ENCODE assay signal across 22 cellular contexts in the genomic region with DNA sequence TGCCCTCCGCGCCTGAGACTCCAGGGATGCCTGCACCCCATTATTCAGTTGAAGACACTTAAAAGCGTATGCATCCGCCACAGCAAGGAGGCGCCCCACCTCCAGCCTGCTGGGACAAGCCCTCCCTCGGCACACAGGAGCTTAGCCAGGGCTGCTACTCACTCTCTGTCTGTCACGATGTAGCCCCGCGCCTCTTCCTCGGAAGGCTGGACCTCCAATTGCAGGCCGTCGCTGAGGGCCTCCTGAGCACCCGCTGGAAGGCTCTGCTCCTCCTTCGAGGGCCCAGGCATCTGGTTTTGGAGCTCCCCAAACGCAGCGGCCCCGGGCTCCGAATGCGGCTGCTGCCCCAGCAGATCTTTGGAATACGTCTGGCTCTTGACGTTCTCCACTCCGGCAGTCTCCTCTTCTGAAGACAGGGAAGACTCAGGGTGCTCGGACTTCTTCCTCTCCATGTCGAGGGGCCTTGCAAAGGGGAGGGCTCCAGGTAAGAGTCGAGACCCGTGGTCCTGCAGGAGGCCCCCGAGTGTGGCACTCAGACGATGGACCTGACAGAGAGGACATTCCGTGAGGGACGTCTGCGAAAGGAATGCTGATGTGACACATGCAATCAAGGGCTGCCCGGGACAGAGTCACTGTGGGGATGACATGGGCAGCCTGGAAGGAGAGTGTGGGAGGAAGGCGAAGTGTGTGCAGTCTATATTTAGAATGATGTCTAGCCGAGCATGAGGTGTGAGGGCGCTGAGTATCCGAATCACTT.
"Had no signal": no experiment of that assay in that cellular context is flagged by ENCODE, and none has a peak within 500 bp of the region (broad histone marks: within the 10 kb centered on the region; RNA-seq: fewer than 3 reads in every experiment).

No MANE protein-coding gene starts in this region.

- H3K79me2 ChIP-seq: parathyroid adenoma had no signal

- H3K9me3 ChIP-seq: mucosa of descending colon, psoas muscle had no signal

- H3K4me1 ChIP-seq: foreskin keratinocyte, parathyroid adenoma, psoas muscle had no signal

- ATAC-seq: effector memory CD8-positive, alpha-beta T cell; foreskin keratinocyte; left colon; left ventricle myocardium superior; mucosa of descending colon; naive thymus-derived CD8-positive, alpha-beta T cell; psoas muscle; sciatic nerve had no signal

- H3K27ac Mint-ChIP-seq: dendritic cell treated with granulocyte-macrophage colony-stimulating factor and Interleukin-4, amounts not matched to agents 40 ng/mL and 50 ng/mL, for 4 days; effector memory CD8-positive, alpha-beta T cell; immature natural killer cell; naive thymus-derived CD8-positive, alpha-beta T cell had no signal

- H3K4me3 ChIP-seq: mucosa of descending colon, psoas muscle, skin epidermis had no signal

- H3K27me3 Mint-ChIP-seq: dendritic cell treated with granulocyte-macrophage colony-stimulating factor and Interleukin-4, amounts not matched to agents 40 ng/mL and 50 ng/mL, for 4 days; effector memory CD8-positive, alpha-beta T cell had no signal

- H3K27ac ChIP-seq: foreskin keratinocyte, parathyroid adenoma, psoas muscle, skin epidermis had no signal

- H3K9me3 Mint-ChIP-seq: effector memory CD8-positive, alpha-beta T cell; naive thymus-derived CD8-positive, alpha-beta T cell; neural crest cell had no signal

- H3K4me3 Mint-ChIP-seq: dendritic cell treated with granulocyte-macrophage colony-stimulating factor and Interleukin-4, amounts not matched to agents 40 ng/mL and 50 ng/mL, for 4 days; effector memory CD8-positive, alpha-beta T cell; immature natural killer cell; naive thymus-derived CD8-positive, alpha-beta T cell; neural crest cell had no signal

- DNase-seq: cerebellar nuclear complex; effector memory CD8-positive, alpha-beta T cell; erythroblast; foreskin keratinocyte; immature natural killer cell; left colon; left ventricle myocardium superior; mucosa of descending colon; naive thymus-derived CD8-positive, alpha-beta T cell; occipital lobe; retina; stimulated activated CD4-positive, alpha-beta T cell treated with anti-CD3 and anti-CD28 coated beads, Interleukin-12 subunit alpha, Interleukin-12 subunit beta, amount 100 ng/mL, for 4 hours; stimulated activated naive CD4-positive, alpha-beta T cell; trophoblast cell had no signal

- H2AFZ ChIP-seq: parathyroid adenoma had no signal

- FAIRE-seq: colon, endothelial cell of umbilical vein had no signal

- H3K4me1 Mint-ChIP-seq: immature natural killer cell; naive thymus-derived CD8-positive, alpha-beta T cell; neural crest cell had no signal

- H3K9ac ChIP-seq: parathyroid adenoma had no signal

- H3K27me3 ChIP-seq: foreskin keratinocyte had no signal

- H3K36me3 Mint-ChIP-seq: immature natural killer cell; naive thymus-derived CD8-positive, alpha-beta T cell had no signal
